Comparison of ENCODE assay signal across 1 cellular context in the genomic region with DNA sequence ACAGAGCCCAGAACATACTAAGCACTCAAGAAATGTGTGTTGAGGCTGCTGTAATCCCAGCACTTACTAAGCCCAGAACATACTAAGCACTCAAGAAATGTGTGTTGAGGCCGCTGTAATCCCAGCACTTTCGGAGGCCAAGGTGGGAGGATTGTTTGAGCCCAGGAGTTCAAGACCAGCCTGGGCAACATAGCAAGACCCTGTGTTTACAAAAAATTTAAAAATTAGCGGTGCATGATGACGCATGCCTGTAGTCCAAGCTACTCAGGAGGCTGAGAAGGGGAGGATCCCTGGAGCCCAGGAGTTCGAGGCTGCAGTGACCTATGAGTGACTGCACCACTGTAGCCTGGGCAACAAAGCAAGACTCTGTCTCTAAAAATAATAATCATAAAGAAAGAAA.
TF ChIP-seq lines count a peak whose summit lies in the region.

No MANE protein-coding gene starts in this region.

TF ChIP-seq in WTC11, 78 proteins besides CTCF, POLR2A, EP300 and RAD21 (continued from another document):
- TF ChIP-seq, protein P1, sequence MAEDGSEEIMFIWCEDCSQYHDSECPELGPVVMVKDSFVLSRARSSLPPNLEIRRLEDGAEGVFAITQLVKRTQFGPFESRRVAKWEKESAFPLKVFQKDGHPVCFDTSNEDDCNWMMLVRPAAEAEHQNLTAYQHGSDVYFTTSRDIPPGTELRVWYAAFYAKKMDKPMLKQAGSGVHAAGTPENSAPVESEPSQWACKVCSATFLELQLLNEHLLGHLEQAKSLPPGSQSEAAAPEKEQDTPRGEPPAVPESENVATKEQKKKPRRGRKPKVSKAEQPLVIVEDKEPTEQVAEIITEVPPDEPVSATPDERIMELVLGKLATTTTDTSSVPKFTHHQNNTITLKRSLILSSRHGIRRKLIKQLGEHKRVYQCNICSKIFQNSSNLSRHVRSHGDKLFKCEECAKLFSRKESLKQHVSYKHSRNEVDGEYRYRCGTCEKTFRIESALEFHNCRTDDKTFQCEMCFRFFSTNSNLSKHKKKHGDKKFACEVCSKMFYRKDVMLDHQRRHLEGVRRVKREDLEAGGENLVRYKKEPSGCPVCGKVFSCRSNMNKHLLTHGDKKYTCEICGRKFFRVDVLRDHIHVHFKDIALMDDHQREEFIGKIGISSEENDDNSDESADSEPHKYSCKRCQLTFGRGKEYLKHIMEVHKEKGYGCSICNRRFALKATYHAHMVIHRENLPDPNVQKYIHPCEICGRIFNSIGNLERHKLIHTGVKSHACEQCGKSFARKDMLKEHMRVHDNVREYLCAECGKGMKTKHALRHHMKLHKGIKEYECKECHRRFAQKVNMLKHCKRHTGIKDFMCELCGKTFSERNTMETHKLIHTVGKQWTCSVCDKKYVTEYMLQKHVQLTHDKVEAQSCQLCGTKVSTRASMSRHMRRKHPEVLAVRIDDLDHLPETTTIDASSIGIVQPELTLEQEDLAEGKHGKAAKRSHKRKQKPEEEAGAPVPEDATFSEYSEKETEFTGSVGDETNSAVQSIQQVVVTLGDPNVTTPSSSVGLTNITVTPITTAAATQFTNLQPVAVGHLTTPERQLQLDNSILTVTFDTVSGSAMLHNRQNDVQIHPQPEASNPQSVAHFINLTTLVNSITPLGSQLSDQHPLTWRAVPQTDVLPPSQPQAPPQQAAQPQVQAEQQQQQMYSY (CRISPR knock-in tag; IDR thresholded peaks at IDR 0.05), result no peak
- no peak for TF ChIP-seq EMX1 (CRISPR knock-in tag; IDR thresholded peaks at IDR 0.05)
